Comparison of ENCODE assay signal across 21 cellular contexts in the genomic region with DNA sequence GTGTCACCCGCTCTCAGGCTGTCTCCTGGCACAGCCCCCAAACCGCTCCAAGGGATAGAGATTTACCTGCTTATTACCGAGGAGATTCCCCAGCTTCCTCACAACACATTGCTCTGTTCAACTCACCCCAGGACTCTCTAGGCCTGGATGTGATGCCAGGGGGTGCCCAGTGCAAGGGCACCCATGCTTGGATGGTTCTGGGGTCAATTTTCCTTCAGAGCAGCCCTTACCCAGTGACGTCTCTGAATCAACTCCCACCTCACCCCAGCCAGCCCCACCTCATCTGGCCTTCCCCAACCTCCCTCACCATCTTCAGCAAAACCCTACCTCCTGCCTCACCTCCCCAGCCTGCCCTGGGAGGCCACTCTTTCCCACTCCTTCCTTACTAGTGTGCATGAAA.
"Had no signal": no experiment of that assay in that cellular context is flagged by ENCODE, and none has a peak within 500 bp of the region (broad histone marks: within the 10 kb centered on the region; RNA-seq: fewer than 3 reads in every experiment).

No MANE protein-coding gene starts in this region.

- H3K4me3 Mint-ChIP-seq: dendritic cell treated with granulocyte-macrophage colony-stimulating factor and Interleukin-4, amounts not matched to agents 40 ng/mL and 50 ng/mL, for 4 days; effector memory CD8-positive, alpha-beta T cell; endodermal cell had no signal

- DNase-seq: colonic mucosa; cortex of kidney; dermis blood vessel endothelial cell; dorsolateral prefrontal cortex; effector CD4-positive, alpha-beta T cell; effector CD8-positive, alpha-beta T cell; effector memory CD4-positive, alpha-beta T cell; effector memory CD8-positive, alpha-beta T cell; endodermal cell; erythroblast; esophagus squamous epithelium; foreskin fibroblast; foreskin keratinocyte; foreskin melanocyte; gastrocnemius medialis; glutamatergic neuron; heart left ventricle; heart right ventricle had no signal

- H3K27ac Mint-ChIP-seq: dendritic cell treated with granulocyte-macrophage colony-stimulating factor and Interleukin-4, amounts not matched to agents 40 ng/mL and 50 ng/mL, for 4 days; effector memory CD8-positive, alpha-beta T cell; endodermal cell had no signal

- H3K27me3 Mint-ChIP-seq: dendritic cell treated with granulocyte-macrophage colony-stimulating factor and Interleukin-4, amounts not matched to agents 40 ng/mL and 50 ng/mL, for 4 days; effector memory CD8-positive, alpha-beta T cell had no signal

- H3K4me1 Mint-ChIP-seq: endodermal cell had no signal

- ATAC-seq: effector memory CD8-positive, alpha-beta T cell; esophagus mucosa; foreskin keratinocyte; gastrocnemius medialis; gastroesophageal sphincter; heart left ventricle; heart right ventricle had no signal

- H3K9me3 Mint-ChIP-seq: endodermal cell had no signal
